In the genomic region with DNA sequence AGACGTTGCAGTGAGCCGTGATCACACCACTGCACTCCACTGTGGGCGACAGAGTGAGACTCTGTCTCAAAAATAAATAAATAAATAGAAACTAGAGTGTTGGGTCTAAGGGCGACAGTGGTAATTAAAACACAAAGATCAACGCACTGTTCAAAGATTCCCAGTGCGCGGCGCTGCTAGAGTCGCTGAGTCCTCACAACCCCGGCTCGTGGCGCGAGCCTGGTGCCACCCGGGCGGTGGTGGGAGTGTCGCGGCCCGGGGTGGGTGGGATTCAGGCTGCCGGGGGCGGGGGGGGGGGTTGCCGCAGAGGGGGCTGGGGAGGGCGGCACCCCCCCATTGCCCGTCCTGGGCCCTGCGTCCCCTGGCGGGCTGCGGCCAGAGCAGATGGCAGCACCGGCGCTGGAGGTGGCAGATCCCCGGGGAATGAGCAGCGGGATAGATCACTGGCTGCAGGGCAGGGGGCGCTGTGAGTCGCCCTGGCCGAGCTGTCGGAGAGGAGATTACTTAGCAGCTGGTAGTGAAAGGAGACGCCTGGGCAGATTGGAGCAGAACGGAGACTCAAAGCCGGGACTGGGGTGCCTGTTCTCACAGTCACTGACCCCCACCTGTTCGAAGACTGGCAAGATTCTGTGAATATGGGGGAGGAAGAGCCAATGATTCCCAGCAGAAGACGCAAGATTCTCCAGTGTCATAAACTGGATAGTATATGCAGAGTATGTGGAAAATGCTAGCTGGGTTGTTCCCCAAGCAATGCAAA, we compare ENCODE assay signal across 8 cellular contexts. TPM values are rescaled to one million over a fixed set of nuclear protein-coding genes. Genes with fewer than 3 reads are reported as not detected.
DNase-seq lines count a peak whose midpoint lies in the region; ATAC-seq and TF ChIP-seq lines count a peak whose summit lies in the region.

No MANE protein-coding gene starts in this region.

- H3K9ac ChIP-seq in IMR-90 (ENCODE audit: low read depth, low read length), result no peak overlapping the region

- no peak overlapping the region for H3K4ac ChIP-seq in IMR-90 (ENCODE audit: low read depth, low read length)

- no peak overlapping the region for H4K91ac ChIP-seq in IMR-90 (ENCODE audit: insufficient read depth, low read depth, low read length)

- ATAC-seq in CD4-positive, CD25-positive, alpha-beta regulatory T cell (ENCODE audit: low read depth in 2 of 2), result peak; percentile 39 to 47
- peak; percentile 56 for ATAC-seq in IMR-90 (ENCODE audit: low read depth)
- ATAC-seq in activated CD4-positive, alpha-beta T cell treated with anti-CD3 and anti-CD28 coated beads for 36 hours, result peak; percentile 86
- peak; percentile 46 for ATAC-seq in left lobe of liver
- ATAC-seq in HG03354 (IDR thresholded peaks at IDR 0.05; ENCODE audit: poor library complexity, severe bottlenecking, unreplicated experiment), result no peak
- ATAC-seq in HG02588 (IDR thresholded peaks at IDR 0.05; ENCODE audit: unreplicated experiment), result no peak

- no peak overlapping the region for H3K27ac ChIP-seq in CD4-positive, CD25-positive, alpha-beta regulatory T cell (ENCODE audit: insufficient read depth, low read length, poor library complexity, severe bottlenecking)
- no peak overlapping the region for H3K27ac ChIP-seq in IMR-90 (ENCODE audit: insufficient read depth, low read length)

- H4K20me1 ChIP-seq in IMR-90 (ENCODE audit: insufficient read depth, low read length), result peaks cover 4% of the 10 kb centered on the region; the same call in 1 of the 2 replicates

- H3K4me1 Mint-ChIP-seq in CD4-positive, CD25-positive, alpha-beta regulatory T cell, result peaks cover 0 to 5% (median 3%) of the 10 kb centered on the region in 4 donors
- H3K4me1 Mint-ChIP-seq in activated CD4-positive, alpha-beta T cell treated with anti-CD3 and anti-CD28 coated beads for 36 hours, result peaks cover 3% of the 10 kb centered on the region
- H3K4me1 Mint-ChIP-seq in dendritic cell treated with granulocyte-macrophage colony-stimulating factor and Interleukin-4, amounts not matched to agents 40 ng/mL and 50 ng/mL, for 4 days (ENCODE audit: low read depth), result peaks cover 12% of the 10 kb centered on the region

- no peak overlapping the region for H2BK120ac ChIP-seq in IMR-90 (ENCODE audit: low read depth, low read length)

- no TSS peak for BruUV-seq in IMR-90 (replicated peaks; lab: Mats Ljungman, UMichigan)

- H3K23ac ChIP-seq in IMR-90 (ENCODE audit: low read depth, low read length), result no peak overlapping the region

- H3K4me3 Mint-ChIP-seq in CD4-positive, CD25-positive, alpha-beta regulatory T cell, result peak overlapping the region in 2 of 4 donors; percentile 41 to 65
- H3K4me3 Mint-ChIP-seq in activated CD4-positive, alpha-beta T cell treated with anti-CD3 and anti-CD28 coated beads for 36 hours, result peak overlapping the region; percentile 14
- H3K4me3 Mint-ChIP-seq in dendritic cell treated with granulocyte-macrophage colony-stimulating factor and Interleukin-4, amounts not matched to agents 40 ng/mL and 50 ng/mL, for 4 days, result peak overlapping the region; percentile 47

- no peaks in the 10 kb centered on the region for H3K79me1 ChIP-seq in IMR-90 (ENCODE audit: low read depth in 1 of 2, low read length in 2 of 2)

- H3K9me3 ChIP-seq in CD4-positive, CD25-positive, alpha-beta regulatory T cell (ENCODE audit: control insufficient read depth in 2 of 2, low read length in 2 of 2), result no peaks in the 10 kb centered on the region
- H3K9me3 ChIP-seq in IMR-90 (ENCODE audit: control insufficient read depth, insufficient read depth, low read length), result no peaks in the 10 kb centered on the region; the same call in 1 of the 2 replicates

- H2AK5ac ChIP-seq in IMR-90 (ENCODE audit: low read depth, low read length), result peak overlapping the region; percentile 53; the same call in 1 of the 2 replicates

- POLR2A ChIA-PET in IMR-90 (lab: Charles Lee; ENCODE audit: unreplicated experiment), result no interaction called here
- POLR2A ChIA-PET in activated CD4-positive, alpha-beta T cell treated with anti-CD3 and anti-CD28 coated beads for 36 hours (lab: Charles Lee), result no interaction called here

- dilution Hi-C loops in IMR-90 (cut with HindIII; ENCODE audit: low sequenced_read_pairs, unreplicated experiment), result no loop called here

- H3K27me3 ChIP-seq in CD4-positive, CD25-positive, alpha-beta regulatory T cell (ENCODE audit: control insufficient read depth, insufficient read depth, low read length), result peaks cover 23% of the 10 kb centered on the region
- no peaks in the 10 kb centered on the region; the same call in 1 of the 2 replicates for H3K27me3 ChIP-seq in IMR-90 (ENCODE audit: control insufficient read depth, insufficient read depth, low read length)

- peak overlapping the region; percentile 36; the same call in 1 of the 2 replicates for H3K14ac ChIP-seq in IMR-90 (replicated peaks; ENCODE audit: low read depth, low read length)

- TF ChIP-seq CTCF in IMR-90 (conservative IDR thresholded peaks at IDR 0.05; ENCODE audit: low read depth, low read length), result peak; percentile 63

- H4K5ac ChIP-seq in IMR-90 (ENCODE audit: low read depth, low read length), result no peak overlapping the region

- intact Hi-C loops in IMR-90 (cut with micrococcal nuclease), result loop anchor here (1.0 kb wide), 1 partner anchor 76 kb away; no protein-coding TSS in a partner anchor
- intact Hi-C loops in activated CD4-positive, alpha-beta T cell treated with anti-CD3 and anti-CD28 coated beads for 36 hours (cut with DNase I, micrococcal nuclease), result loop anchor here in 1 of 2 experiments (1.0 to 5.0 kb wide), 2 partner anchors 45 to 76 kb away; no protein-coding TSS in a partner anchor
- intact Hi-C loops in dendritic cell treated with granulocyte-macrophage colony-stimulating factor and Interleukin-4, amounts not matched to agents 40 ng/mL and 50 ng/mL, for 4 days (cut with micrococcal nuclease), result loop anchor here (2.0 to 5.0 kb wide), 4 partner anchors 40 to 190 kb away; a partner anchor contains a TSS

- CTCF ChIA-PET in IMR-90 (lab: Yijun Ruan, JAX), result interaction anchor here (0.6 to 1.0 kb wide), 4 partner anchors 57 to 76 kb away, joined by 3 to 6 read pairs (median 3); no protein-coding TSS in a partner anchor
- CTCF ChIA-PET in activated CD4-positive, alpha-beta T cell treated with anti-CD3 and anti-CD28 coated beads for 36 hours (lab: Charles Lee), result interaction anchor here (0.9 to 2.6 kb wide), 5 partner anchors 14 to 185 kb away, joined by 3 to 7 read pairs (median 4); no protein-coding TSS in a partner anchor

- peak overlapping the region; percentile 85 for H2AFZ ChIP-seq in IMR-90 (replicated peaks; ENCODE audit: low read length, poor library complexity)

- no peak overlapping the region for H3K4me3 ChIP-seq in CD4-positive, CD25-positive, alpha-beta regulatory T cell (ENCODE audit: low read depth, low read length)
- H3K4me3 ChIP-seq in IMR-90 (ENCODE audit: insufficient read depth, low read depth, low read length), result no peak overlapping the region

- H3K27me3 Mint-ChIP-seq in CD4-positive, CD25-positive, alpha-beta regulatory T cell, result peaks cover 52% of the 10 kb centered on the region
- peaks cover 38% of the 10 kb centered on the region for H3K27me3 Mint-ChIP-seq in activated CD4-positive, alpha-beta T cell treated with anti-CD3 and anti-CD28 coated beads for 36 hours
- peaks cover 64% of the 10 kb centered on the region for H3K27me3 Mint-ChIP-seq in dendritic cell treated with granulocyte-macrophage colony-stimulating factor and Interleukin-4, amounts not matched to agents 40 ng/mL and 50 ng/mL, for 4 days

- in situ Hi-C loops in IMR-90 (cut with MboI; ENCODE audit: low sequenced_read_pairs), result no loop called here

- H2BK15ac ChIP-seq in IMR-90 (ENCODE audit: low read depth, low read length), result no peak overlapping the region; the same call in 2 of the 3 replicates

- no peak overlapping the region for H2BK20ac ChIP-seq in IMR-90 (ENCODE audit: low read depth, low read length)

- H3K36me3 ChIP-seq in CD4-positive, CD25-positive, alpha-beta regulatory T cell (ENCODE audit: control insufficient read depth, insufficient read depth, low read length), result no peaks in the 10 kb centered on the region
- no peaks in the 10 kb centered on the region for H3K36me3 ChIP-seq in IMR-90 (ENCODE audit: control insufficient read depth, insufficient read depth, low read length)

- no peak overlapping the region for H3K18ac ChIP-seq in IMR-90 (ENCODE audit: low read depth, low read length)

- peak overlapping the region; percentile 83 for H3K4me2 ChIP-seq in IMR-90 (ENCODE audit: low read depth, low read length)

- WGBS in IMR-90 (ENCODE audit: extremely low coverage in 2 of 2, insufficient read length in 1 of 2), 2 experiments, result 12% methylated on average over 8 of the region's 39 CpGs; no CpG with 5 or more reads in 1 of the 2 experiments

- peak overlapping the region in 1 of 2 experiments; percentile 37; a peak in 1 of 4 replicates for H4K8ac ChIP-seq in IMR-90 (ENCODE audit: low read depth in 2 of 2, low read length in 2 of 2)

- no peaks in the 10 kb centered on the region for H3K36me3 Mint-ChIP-seq in CD4-positive, CD25-positive, alpha-beta regulatory T cell
- no peaks in the 10 kb centered on the region for H3K36me3 Mint-ChIP-seq in activated CD4-positive, alpha-beta T cell treated with anti-CD3 and anti-CD28 coated beads for 36 hours (ENCODE audit: low read depth)
- H3K36me3 Mint-ChIP-seq in dendritic cell treated with granulocyte-macrophage colony-stimulating factor and Interleukin-4, amounts not matched to agents 40 ng/mL and 50 ng/mL, for 4 days (ENCODE audit: low read depth), result no peaks in the 10 kb centered on the region

- no peak overlapping the region for H3K56ac ChIP-seq in IMR-90 (ENCODE audit: extremely low read depth, insufficient read depth, low read length)

- no peak for TF ChIP-seq POLR2A in IMR-90 (IDR thresholded peaks at IDR 0.05; ENCODE audit: low read depth, low read length)

- H2AK9ac ChIP-seq in IMR-90 (replicated peaks; ENCODE audit: low read depth, low read length, poor library complexity), result no peak overlapping the region

- H3K27ac Mint-ChIP-seq in CD4-positive, CD25-positive, alpha-beta regulatory T cell, result no peak overlapping the region
- H3K27ac Mint-ChIP-seq in activated CD4-positive, alpha-beta T cell treated with anti-CD3 and anti-CD28 coated beads for 36 hours, result no peak overlapping the region
- peak overlapping the region; percentile 5 for H3K27ac Mint-ChIP-seq in dendritic cell treated with granulocyte-macrophage colony-stimulating factor and Interleukin-4, amounts not matched to agents 40 ng/mL and 50 ng/mL, for 4 days

- H2BK5ac ChIP-seq in IMR-90 (ENCODE audit: low read depth, low read length, poor library complexity, severe bottlenecking), result no peak overlapping the region

- H3K4me1 ChIP-seq in CD4-positive, CD25-positive, alpha-beta regulatory T cell (ENCODE audit: control insufficient read depth, insufficient read depth, low read length, poor library complexity, severe bottlenecking), result no peaks in the 10 kb centered on the region
- peaks cover 6% of the 10 kb centered on the region for H3K4me1 ChIP-seq in IMR-90 (ENCODE audit: control insufficient read depth, insufficient read depth, low read length)

- H3K9me3 Mint-ChIP-seq in CD4-positive, CD25-positive, alpha-beta regulatory T cell, result peaks cover 0 to 5% (median 0%) of the 10 kb centered on the region in 7 donors
- no peaks in the 10 kb centered on the region for H3K9me3 Mint-ChIP-seq in activated CD4-positive, alpha-beta T cell treated with anti-CD3 and anti-CD28 coated beads for 36 hours (ENCODE audit: low read depth)
- no peaks in the 10 kb centered on the region for H3K9me3 Mint-ChIP-seq in dendritic cell treated with granulocyte-macrophage colony-stimulating factor and Interleukin-4, amounts not matched to agents 40 ng/mL and 50 ng/mL, for 4 days

- H3K9me1 ChIP-seq in IMR-90 (ENCODE audit: insufficient read depth, low read length), result peaks cover 7% of the 10 kb centered on the region

- TF ChIP-seq RAD21 in IMR-90 (IDR thresholded peaks at IDR 0.05; ENCODE audit: low read length), result peak; percentile 37; the same call in 1 of the 2 replicates

- DNase-seq in CD4-positive, CD25-positive, alpha-beta regulatory T cell, result peak in 2 of 3 donors; percentile 8 to 46
- DNase-seq in IMR-90 (peak; percentile 37), left lobe of liver (ENCODE audit: low spot score) (no peak)
- DNase-seq in activated CD4-positive, alpha-beta T cell treated with anti-CD3 and anti-CD28 coated beads for 36 hours, result peak; percentile 78
- peak; percentile 54 to 58 for DNase-seq in stimulated activated CD4-positive, alpha-beta T cell treated with anti-CD3 and anti-CD28 coated beads, Interleukin-2, amount 100 ng/mL, for 48 hours

RNA-seq across cellular contexts. Expression of a gene that starts 30.2 kb away (rescaled TPM):
- not detected for total RNA-seq in CD4-positive, CD25-positive, alpha-beta regulatory T cell
- polyA plus RNA-seq in CD4-positive, CD25-positive, alpha-beta regulatory T cell, result under 1 TPM in 1 of 4 donors, not detected in 3; 0.29 TPM
- not detected in 2 replicates for total RNA-seq in IMR-90 (2012; rRNA removed)
- not detected in 2 replicates for polyA plus RNA-seq in IMR-90 (2012; rRNA removed)
- not detected in 2 replicates for polyA plus RNA-seq in IMR-90 (2012; cell fraction: cytosol; rRNA removed)
- polyA plus RNA-seq in IMR-90 (2012; cell fraction: nucleus; rRNA removed; ENCODE audit: low replicate concordance), result not detected in 2 replicates
- total RNA-seq in activated CD4-positive, alpha-beta T cell treated with anti-CD3 and anti-CD28 coated beads for 36 hours, result not detected
- total RNA-seq in left lobe of liver, result 0.98 TPM

RNA-seq across cellular contexts. Expression of a gene that starts 54.9 kb away (rescaled TPM):
- 2.1 TPM for total RNA-seq in CD4-positive, CD25-positive, alpha-beta regulatory T cell
- 1 to 10 TPM in 2 of 4 donors, under 1 TPM in 2; 0.17 to 1.4 (median 1.1) TPM for polyA plus RNA-seq in CD4-positive, CD25-positive, alpha-beta regulatory T cell
- total RNA-seq in IMR-90 (2012; rRNA removed) (17.2 and 17.6 TPM in 2 replicates), left lobe of liver (0.93 TPM)
- polyA plus RNA-seq in IMR-90 (2012; rRNA removed), result 34.2 and 35.1 TPM in 2 replicates
- 19.0 and 30.1 TPM in 2 replicates for polyA plus RNA-seq in IMR-90 (2012; cell fraction: cytosol; rRNA removed)
- polyA plus RNA-seq in IMR-90 (2012; cell fraction: nucleus; rRNA removed; ENCODE audit: low replicate concordance), result 11.0 and 11.8 TPM in 2 replicates
- total RNA-seq in activated CD4-positive, alpha-beta T cell treated with anti-CD3 and anti-CD28 coated beads for 36 hours, result 1 to 10 TPM; 8.0 to 8.5 TPM

RNA-seq across cellular contexts. Expression of a gene that starts 55.2 kb away (rescaled TPM):
- total RNA-seq in CD4-positive, CD25-positive, alpha-beta regulatory T cell, result 47.2 TPM
- polyA plus RNA-seq in CD4-positive, CD25-positive, alpha-beta regulatory T cell, result 1 to 10 TPM; 4.1 to 5.7 (median 5.4) TPM
- total RNA-seq in IMR-90 (2012; rRNA removed) (15.2 and 17.5 TPM in 2 replicates), left lobe of liver (16.0 TPM)
- 19.0 and 19.9 TPM in 2 replicates for polyA plus RNA-seq in IMR-90 (2012; rRNA removed)
- polyA plus RNA-seq in IMR-90 (2012; cell fraction: cytosol; rRNA removed), result 9.6 and 14.6 TPM in 2 replicates
- polyA plus RNA-seq in IMR-90 (2012; cell fraction: nucleus; rRNA removed; ENCODE audit: low replicate concordance), result 26.7 and 45.8 TPM in 2 replicates
- 100 to 1,000 TPM in 1 of 2 experiments, 10 to 100 TPM in 1; 96.1 to 112 TPM for total RNA-seq in activated CD4-positive, alpha-beta T cell treated with anti-CD3 and anti-CD28 coated beads for 36 hours

Comparison
In these comparisons a context has a peak if more than half of its experiments do, and no peak if none do; other contexts are left out.
1. ATAC-seq: peak in CD4-positive, CD25-positive, alpha-beta regulatory T cell (2 of 2), IMR-90 (single experiment), activated CD4-positive, alpha-beta T cell treated with anti-CD3 and anti-CD28 coated beads for 36 hours (single experiment) and left lobe of liver (single experiment); none in HG03354 (single experiment) and HG02588 (single experiment).